Comparison of ENCODE assay signal across 1 cellular context in the genomic region with DNA sequence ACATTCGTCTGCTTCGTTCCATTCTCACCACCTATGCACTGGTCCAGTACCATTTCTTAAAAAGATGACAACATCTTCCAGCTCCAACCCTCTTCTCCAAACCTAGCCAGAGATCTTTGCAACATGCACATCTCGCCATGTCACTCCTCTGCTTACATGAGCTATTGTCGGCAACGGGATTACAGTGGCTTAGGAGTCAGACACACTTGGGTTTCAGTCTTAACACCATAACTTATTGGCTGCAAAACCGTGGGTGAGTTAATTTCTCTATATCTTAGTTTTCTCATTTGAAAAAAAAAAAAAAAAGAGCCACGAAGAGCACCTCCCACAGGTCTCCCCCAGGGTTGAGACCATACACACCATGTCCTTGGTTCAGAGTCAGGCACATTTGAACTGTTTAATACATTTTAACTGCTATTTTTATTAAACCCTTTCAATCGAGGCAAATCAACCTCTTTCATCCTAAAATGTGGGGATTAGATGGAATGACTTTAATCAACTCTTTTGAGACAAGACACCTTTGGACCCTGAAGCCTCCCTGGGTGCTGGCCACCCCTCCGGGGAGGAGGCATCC.
TF ChIP-seq lines count a peak whose summit lies in the region.

No MANE protein-coding gene starts in this region.

TF ChIP-seq in GM12878, 131 proteins besides CTCF, POLR2A, EP300 and RAD21:
- no peak for TF ChIP-seq JUND (IDR thresholded peaks at IDR 0.05; ENCODE audit: low read depth, low read length)
- no peak for TF ChIP-seq SMAD5 (IDR thresholded peaks at IDR 0.05; ENCODE audit: low read depth)
- TF ChIP-seq, protein P1, sequence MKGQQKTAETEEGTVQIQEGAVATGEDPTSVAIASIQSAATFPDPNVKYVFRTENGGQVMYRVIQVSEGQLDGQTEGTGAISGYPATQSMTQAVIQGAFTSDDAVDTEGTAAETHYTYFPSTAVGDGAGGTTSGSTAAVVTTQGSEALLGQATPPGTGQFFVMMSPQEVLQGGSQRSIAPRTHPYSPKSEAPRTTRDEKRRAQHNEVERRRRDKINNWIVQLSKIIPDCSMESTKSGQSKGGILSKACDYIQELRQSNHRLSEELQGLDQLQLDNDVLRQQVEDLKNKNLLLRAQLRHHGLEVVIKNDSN (IDR thresholded peaks at IDR 0.05; ENCODE audit: borderline replicate concordance, extremely low read length, insufficient read depth, low read depth, low read length), result no peak
- peak; percentile 17 for TF ChIP-seq SUZ12 (IDR thresholded peaks at IDR 0.05; ENCODE audit: unreplicated experiment)
